Comparison of ENCODE assay signal across 23 cellular contexts in genomic region chr4:120948382-120948781, GRCh38. TPM values are rescaled to one million over a fixed set of nuclear protein-coding genes. Genes with fewer than 3 reads are reported as not detected.
"Had no signal": no experiment of that assay in that cellular context is flagged by ENCODE, and none has a peak within 500 bp of the region (broad histone marks: within the 10 kb centered on the region; RNA-seq: fewer than 3 reads in every experiment).

No MANE protein-coding gene starts in this region.

- DNase-seq: activated B cell treated with CpG ODN at 0.5 μM for 24 hours; activated CD4-positive, alpha-beta T cell treated with anti-CD3 and anti-CD28 coated beads, Interleukin-2, amount 10 ng/mL, durations not matched to agents 24 days and 14 days; activated CD8-positive, alpha-beta memory T cell treated with anti-CD3 and anti-CD28 coated beads, Interleukin-2, amount 50 U/mL, for 48 hours; activated gamma-delta T cell treated with Interleukin-2 at 50 U/mL for 16 hours; activated T-cell treated with anti-CD3 and anti-CD28 coated beads, Interleukin-2, amount 50 U/mL, for 72 hours; amygdala; body of pancreas; cortex of kidney; effector CD4-positive, alpha-beta T cell; heart left ventricle; left colon; lower lobe of right lung; midbrain; ovary; right lobe of liver; spleen; stimulated activated CD4-positive, alpha-beta T cell treated with anti-CD3 and anti-CD28 coated beads, Interleukin-1b, Interleukin-23, amount 100 ng/mL, for 48 hours; stomach; T-helper 2 cell; testis had no signal

- H3K36me3 ChIP-seq: heart left ventricle, lower lobe of right lung, ovary, right lobe of liver, spleen, stomach had no signal

- H3K4me3 Mint-ChIP-seq: activated B cell treated with CpG ODN at 0.5 μM for 24 hours; activated CD4-positive, alpha-beta T cell treated with anti-CD3 and anti-CD28 coated beads, Interleukin-2, amount 10 ng/mL, durations not matched to agents 24 days and 14 days; activated naive CD8-positive, alpha-beta T cell; activated T-cell treated with anti-CD3 and anti-CD28 coated beads, Interleukin-2, amount 50 U/mL, for 72 hours; central memory CD8-positive, alpha-beta T cell had no signal

- H3K4me1 Mint-ChIP-seq: activated B cell treated with CpG ODN at 0.5 μM for 24 hours; activated CD4-positive, alpha-beta T cell treated with anti-CD3 and anti-CD28 coated beads, Interleukin-2, amount 10 ng/mL, durations not matched to agents 24 days and 14 days; central memory CD8-positive, alpha-beta T cell had no signal

- H3K9me3 ChIP-seq: ovary, right lobe of liver, testis had no signal

- H3K27ac Mint-ChIP-seq: activated B cell treated with CpG ODN at 0.5 μM for 24 hours; activated CD4-positive, alpha-beta T cell treated with anti-CD3 and anti-CD28 coated beads, Interleukin-2, amount 10 ng/mL, durations not matched to agents 24 days and 14 days; activated naive CD8-positive, alpha-beta T cell; activated T-cell treated with anti-CD3 and anti-CD28 coated beads, Interleukin-2, amount 50 U/mL, for 72 hours had no signal

- H3K27me3 ChIP-seq: body of pancreas, heart left ventricle, ovary, right lobe of liver, spleen, stomach, testis had no signal

- H3K4me1 ChIP-seq: body of pancreas, heart left ventricle, lower lobe of right lung, right lobe of liver, spleen, stomach, testis had no signal

- ATAC-seq: activated T-cell treated with anti-CD3 and anti-CD28 coated beads, Interleukin-2, amount 50 U/mL, for 72 hours; body of pancreas; heart left ventricle; left colon; lower lobe of right lung; right lobe of liver had no signal

- H3K27ac ChIP-seq: body of pancreas, epithelial cell of prostate, heart left ventricle, lower lobe of right lung, ovary, right lobe of liver, spleen, stomach, testis had no signal

- H3K27me3 Mint-ChIP-seq: activated B cell treated with CpG ODN at 0.5 μM for 24 hours; activated naive CD8-positive, alpha-beta T cell had no signal

- H3K4me3 ChIP-seq: body of pancreas, heart left ventricle, lower lobe of right lung, ovary, right lobe of liver, spleen, stomach, testis had no signal

RNA-seq across cellular contexts. Expression of gene PRDM5, which starts 25.9 kb away (rescaled TPM):
- total RNA-seq: activated B cell treated with CpG ODN at 0.5 μM for 24 hours; activated CD4-positive, alpha-beta T cell treated with anti-CD3 and anti-CD28 coated beads, Interleukin-2, amount 10 ng/mL, durations not matched to agents 24 days and 14 days had no signal
